6 cellular contexts compared by ENCODE assay signal in the genomic region with DNA sequence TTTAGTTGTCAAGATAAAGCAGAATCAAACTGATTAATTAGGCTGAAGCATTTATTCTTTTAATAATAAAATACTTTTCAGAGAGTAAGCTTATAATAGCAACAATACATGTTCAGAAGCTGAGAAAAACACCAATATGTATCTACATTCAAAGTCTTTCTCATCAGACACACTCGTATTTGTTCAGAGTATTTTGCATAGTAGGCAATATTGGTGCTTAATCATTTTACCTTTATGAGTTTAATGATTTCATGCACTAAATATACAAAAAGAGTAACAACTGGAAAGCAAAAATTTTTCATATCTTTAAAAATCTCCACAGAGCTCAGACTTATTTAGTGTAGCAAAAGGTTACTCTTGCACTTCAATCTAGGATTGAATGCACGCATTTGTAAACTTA.
"Had no signal": no experiment of that assay in that cellular context is flagged by ENCODE, and none has a peak within 500 bp of the region (broad histone marks: within the 10 kb centered on the region; RNA-seq: fewer than 3 reads in every experiment).

No MANE protein-coding gene starts in this region.

- H3K4me3 ChIP-seq: GM12878 had no signal

- ATAC-seq: GM12878 had no signal

- FAIRE-seq: G401.6, GM12878, GM12892, GM19239 had no signal

- DNase-seq: GDM1, GF-D8 had no signal
